ENCODE assay signal across 21 cellular contexts in genomic region chr10:91137822-91138221, GRCh38.
A peak's percentile ranks its signal among the peaks of the same experiment; 100 is the strongest.
DNase-seq lines count a peak whose midpoint lies in the region; ATAC-seq, FAIRE-seq and TF ChIP-seq lines count a peak whose summit lies in the region.
"Had no signal": no experiment of that assay in that cellular context is flagged by ENCODE, and none has a peak within 500 bp of the region (broad histone marks: within the 10 kb centered on the region; RNA-seq: fewer than 3 reads in every experiment).

No MANE protein-coding gene starts in this region.

- H3K36me3 ChIP-seq in WERI-Rb-1 (no peaks in the 10 kb centered on the region), upper lobe of left lung (no peaks in the 10 kb centered on the region), spleen (no peaks in the 10 kb centered on the region)
- H3K36me3 ChIP-seq: cardiac muscle cell, prostate gland, vagina had no signal

- no peak for TF ChIP-seq EP300 in upper lobe of left lung (IDR thresholded peaks at IDR 0.05)

- H3K4me3 ChIP-seq in WERI-Rb-1 (ENCODE audit: low read depth, low read length) (no peak overlapping the region), upper lobe of left lung (no peak overlapping the region), spleen (no peak overlapping the region)
- H3K4me3 ChIP-seq: cardiac muscle cell, lung, prostate gland, vagina had no signal

- 63 to 64% methylated on average over 1 of the region's 1 CpG for WGBS in upper lobe of left lung, 2 donors
- WGBS in spleen, 5 donors, result 64 to 83% (median 79%) methylated on average over 1 of the region's 1 CpG

- DNase-seq in DMS153 treated with DMSO at 0.1 percent for 48 hours (lab: John Stamatoyannopoulos, UW; ENCODE audit: unreplicated experiment), result peak; percentile 20
- DNase-seq in GM12892 (ENCODE audit: insufficient read length), result no peak
- DNase-seq in NCI-H510A (lab: John Stamatoyannopoulos, UW), result peak; percentile 52
- DNase-seq in WERI-Rb-1, result peak; percentile 19
- no peak for DNase-seq in upper lobe of left lung
- DNase-seq in activated T-cell treated with anti-CD3 and anti-CD28 coated beads for 4 hours, result no peak
- no peak for DNase-seq in spleen
- DNase-seq: activated naive CD4-positive, alpha-beta T cell treated with Interleukin-2 at 50 U/mL for 16 hours; activated T-cell treated with anti-CD3 and anti-CD28 coated beads, Interleukin-2, amount 50 U/mL, for 48 hours; CD4-positive, alpha-beta T cell; dermis blood vessel endothelial cell; kidney; MV-4-11; T1000 had no signal

- H3K27ac ChIP-seq in WERI-Rb-1 (no peak overlapping the region), upper lobe of left lung (no peak overlapping the region), spleen (no peak overlapping the region)
- H3K27ac ChIP-seq: cardiac muscle cell, KMS-11, prostate gland, RWPE1, vagina had no signal

- no peak for TF ChIP-seq POLR2A in GM12892 (IDR thresholded peaks at IDR 0.05; ENCODE audit: low read depth, low read length)
- no peak for TF ChIP-seq POLR2A in upper lobe of left lung (IDR thresholded peaks at IDR 0.05)
- TF ChIP-seq POLR2A in spleen (IDR thresholded peaks at IDR 0.05), result no peak

- peak; percentile 50 for FAIRE-seq in GM12892 (lab: Jason Lieb, UNC)

- H3K4me1 ChIP-seq in upper lobe of left lung (no peaks in the 10 kb centered on the region), spleen (no peaks in the 10 kb centered on the region)
- H3K4me1 ChIP-seq: prostate gland, vagina had no signal

- no peaks in the 10 kb centered on the region for H3K9me3 ChIP-seq in WERI-Rb-1 (ENCODE audit: severe bottlenecking)
- H3K9me3 ChIP-seq in upper lobe of left lung, result no peaks in the 10 kb centered on the region
- H3K9me3 ChIP-seq in spleen, result no peaks in the 10 kb centered on the region
- H3K9me3 ChIP-seq: prostate gland, vagina had no signal

- ATAC-seq in upper lobe of left lung (ENCODE audit: low FRiP score in 2 of 2), result no peak
- ATAC-seq: activated CD4-positive, CD25-positive, alpha-beta regulatory T cell treated with anti-CD3 and anti-CD28 coated beads, Interleukin-2, amount 50 U/mL, for 24 hours had no signal

- intact Hi-C loops in spleen (cut with DNase I; ENCODE audit: low total_unique reads), result no loop called here

- TF ChIP-seq CTCF in WERI-Rb-1 (IDR thresholded peaks at IDR 0.05; ENCODE audit: low read depth, low read length) (no peak), upper lobe of left lung (IDR thresholded peaks at IDR 0.05) (no peak), spleen (IDR thresholded peaks at IDR 0.05 in 8 of 11, conservative IDR thresholded peaks at IDR 0.05 in 3 of 11) (no peak)

- H3K27me3 ChIP-seq in WERI-Rb-1 (ENCODE audit: insufficient read depth, low read depth, severe bottlenecking) (no peaks in the 10 kb centered on the region), upper lobe of left lung (no peaks in the 10 kb centered on the region), spleen (replicated peaks in 1 of 7) (no peaks in the 10 kb centered on the region)
- H3K27me3 ChIP-seq: cardiac muscle cell, vagina had no signal

Comparison
In these comparisons a context has a peak if more than half of its experiments do, and no peak if none do; other contexts are left out.
1. DNase-seq: peak in DMS153 treated with DMSO at 0.1 percent for 48 hours (single experiment), NCI-H510A (single experiment) and WERI-Rb-1 (single experiment); none in GM12892 (single experiment), upper lobe of left lung (0 of 2), activated T-cell treated with anti-CD3 and anti-CD28 coated beads for 4 hours (single experiment) and spleen (single experiment).